In genomic region chr5:91487420-91487819, GRCh38 we compare ENCODE assay signal across 20 cellular contexts.
DNase-seq lines count a peak whose midpoint lies in the region; ATAC-seq lines count a peak whose summit lies in the region.
"Had no signal": no experiment of that assay in that cellular context is flagged by ENCODE, and none has a peak within 500 bp of the region (broad histone marks: within the 10 kb centered on the region; RNA-seq: fewer than 3 reads in every experiment).

No MANE protein-coding gene starts in this region.

- DNase-seq in NCI-H2107 treated with DMSO at 0.1 percent for 48 hours (lab: John Stamatoyannopoulos, UW; ENCODE audit: unreplicated experiment), result peak; percentile 13
- DNase-seq in NCI-H2107 (lab: John Stamatoyannopoulos, UW), result no peak
- DNase-seq in NCI-H187 (lab: John Stamatoyannopoulos, UW), result peak; percentile 23 to 38
- peak; percentile 85 for DNase-seq in NCI-H69 (lab: John Stamatoyannopoulos, UW)
- peak; percentile 38 for DNase-seq in neuronal stem cell (ENCODE audit: low spot score)
- no peak for DNase-seq in left colon
- DNase-seq: BE2C; CD4-positive, CD25-positive, alpha-beta regulatory T cell; COR-L47; GOT3; IMR-90; NCI-H1048; NCI-H2029; NCI-H524 treated with DMSO at 0.1 percent for 48 hours; NK-92 treated with Interleukin-12 subunit alpha and Interleukin-12 subunit beta, amount 100 ng/mL, for 24 hours; T-helper 17 cell had no signal

- no peak overlapping the region for H3K14ac ChIP-seq in neuronal stem cell (ENCODE audit: low read length)

- ATAC-seq in GM18873 (IDR thresholded peaks at IDR 0.05; ENCODE audit: low FRiP score, unreplicated experiment) (no peak), left colon (no peak)
- no peak for ATAC-seq in activated CD4-positive, CD25-positive, alpha-beta regulatory T cell treated with anti-CD3 and anti-CD28 coated beads, Interleukin-2, amount 50 U/mL, for 24 hours
- ATAC-seq: GM12878, Right ventricle myocardium inferior, T-helper 17 cell had no signal

- no peak overlapping the region for H2BK5ac ChIP-seq in neuronal stem cell (ENCODE audit: low read length)

- no peaks in the 10 kb centered on the region for H3K27me3 ChIP-seq in neuronal stem cell (ENCODE audit: control insufficient read depth in 3 of 3, insufficient read depth in 3 of 3, low read depth in 1 of 3, low read length in 3 of 3)
- H3K27me3 ChIP-seq: BE2C had no signal

- WGBS in neuronal stem cell (ENCODE audit: extremely low coverage in 2 of 2, insufficient read length in 2 of 2, insufficient replicate concordance in 1 of 2), 2 donors, result no CpG with 5 or more reads among the region's 2 CpGs

- no peaks in the 10 kb centered on the region for H3K79me1 ChIP-seq in neuronal stem cell (ENCODE audit: low read depth, low read length)

- peak overlapping the region; percentile 24 for H3K27ac ChIP-seq in neuronal stem cell (replicated peaks; ENCODE audit: low read length)

- no peak overlapping the region for H3K23ac ChIP-seq in neuronal stem cell (ENCODE audit: low read depth, low read length, poor library complexity)

- H2BK15ac ChIP-seq in neuronal stem cell (ENCODE audit: low read length), result no peak overlapping the region

- intact Hi-C loops in left colon (cut with DNase I, micrococcal nuclease), result no loop called here

- H3K4me3 ChIP-seq in neuronal stem cell (ENCODE audit: low read length in 2 of 2), result no peak overlapping the region
- H3K4me3 ChIP-seq: GM12878 had no signal

- H3K18ac ChIP-seq in neuronal stem cell (ENCODE audit: low read length), result no peak overlapping the region

- H2BK120ac ChIP-seq in neuronal stem cell (ENCODE audit: low read depth, low read length), result no peak overlapping the region

- no peak overlapping the region for H3K9ac ChIP-seq in neuronal stem cell (ENCODE audit: low read depth, low read length, poor library complexity)

- no peak overlapping the region for H2AFZ ChIP-seq in neuronal stem cell (ENCODE audit: low read length)

- H4K91ac ChIP-seq in neuronal stem cell (ENCODE audit: low read depth, low read length, poor library complexity), result no peak overlapping the region

- no peak overlapping the region for H2BK12ac ChIP-seq in neuronal stem cell (ENCODE audit: low read length)

- no peaks in the 10 kb centered on the region for H3K36me3 ChIP-seq in neuronal stem cell (replicated peaks in 1 of 2; ENCODE audit: control insufficient read depth in 2 of 2, insufficient read depth in 2 of 2, low read length in 2 of 2)
- H3K36me3 ChIP-seq: BE2C had no signal

- no peak overlapping the region for H4K8ac ChIP-seq in neuronal stem cell (ENCODE audit: low read depth, low read length)

- no peak overlapping the region for H2AK5ac ChIP-seq in neuronal stem cell (ENCODE audit: low read depth, low read length)

- no peaks in the 10 kb centered on the region for H3K4me1 ChIP-seq in neuronal stem cell (ENCODE audit: control insufficient read depth in 2 of 2, insufficient read depth in 1 of 2, low read depth in 1 of 2, low read length in 2 of 2)

- no peak overlapping the region for H3K4me2 ChIP-seq in neuronal stem cell (ENCODE audit: insufficient read depth, low read length, poor library complexity, severe bottlenecking)

- no peaks in the 10 kb centered on the region for H3K9me3 ChIP-seq in neuronal stem cell (replicated peaks in 1 of 2; ENCODE audit: control insufficient read depth in 2 of 2, insufficient read depth in 1 of 2, low read depth in 1 of 2, low read length in 2 of 2)
- H3K9me3 ChIP-seq: BE2C had no signal

- no peak overlapping the region for H3K4ac ChIP-seq in neuronal stem cell (ENCODE audit: low read length)

Comparison
In these comparisons a context has a peak if more than half of its experiments do, and no peak if none do; other contexts are left out.
1. DNase-seq: peak in NCI-H2107 treated with DMSO at 0.1 percent for 48 hours (single experiment), NCI-H187 (2 of 2), NCI-H69 (single experiment) and neuronal stem cell (single experiment); none in NCI-H2107 (single experiment) and left colon (0 of 2).